Comparison of ENCODE assay signal across 8 cellular contexts in genomic region chr17:11997147-11997971, GRCh38. TPM values are rescaled to one million over a fixed set of nuclear protein-coding genes. Genes with fewer than 3 reads are reported as not detected.
DNase-seq lines count a peak whose midpoint lies in the region; ATAC-seq and TF ChIP-seq lines count a peak whose summit lies in the region.

ZNF18 (minus strand) TSS chr17:11997475; CDS start chr17:11992829, 4,646 bp downstream.

- H3K27ac Mint-ChIP-seq in WTC11: peak within 1 kb of the TSS; percentile 100

- no peaks in the 10 kb centered on the region for H3K27me3 Mint-ChIP-seq in WTC11 (ENCODE audit: low read depth)

- POLR2A ChIA-PET in WTC11 (lab: Charles Lee): interaction anchor here (0.6 to 2.7 kb wide), 11 partner anchors 10 to 1021 kb away, joined by 3 to 43 read pairs (median 4); partner anchors contain the start of gene MAP2K4

- peak; percentile 97 for ATAC-seq in GM18907 (IDR thresholded peaks at IDR 0.05; ENCODE audit: unreplicated experiment)
- peak; percentile 98 for ATAC-seq in HG03139 (IDR thresholded peaks at IDR 0.05; ENCODE audit: unreplicated experiment)
- peak; percentile 97 for ATAC-seq in WTC11

- H3K36me3 Mint-ChIP-seq in WTC11: peaks cover 11% of the 10 kb centered on the region

- peak; percentile 99 for DNase-seq in AG08395 (ENCODE audit: low spot score)
- DNase-seq in NCI-H2227 treated with DMSO at 0.1 percent for 48 hours (lab: John Stamatoyannopoulos, UW): peak; percentile 74
- DNase-seq in WTC11 (ENCODE audit: low spot score): peak; percentile 96
- DNase-seq in caudate nucleus (lab: John Stamatoyannopoulos, UW): peak in 60 of 61 donors; percentile 69 to 98 (median 92)
- peak; percentile 99 for DNase-seq in islet precursor cell
- DNase-seq in stimulated activated CD4-positive, alpha-beta T cell treated with anti-CD3 and anti-CD28 coated beads, Interleukin-12 subunit alpha, Interleukin-12 subunit beta, amount 100 ng/mL, for 4 hours: peak; percentile 97

- peaks cover 20% of the 10 kb centered on the region for H3K4me1 Mint-ChIP-seq in WTC11

- peak within 1 kb of the TSS; percentile 96 for H3K4me3 Mint-ChIP-seq in WTC11

- no peak for TF ChIP-seq CTCF in WTC11 (IDR thresholded peaks at IDR 0.05)

- peaks cover 9% of the 10 kb centered on the region; the same call in 1 of the 2 replicates for H3K9me3 Mint-ChIP-seq in WTC11

- CTCF ChIA-PET in WTC11 (lab: Charles Lee): interaction anchor here (0.6 to 2.0 kb wide), 17 partner anchors 9 to 1351 kb away, joined by 3 to 15 read pairs (median 3); partner anchors contain the start of gene MAP2K4

- peak within 1 kb of the TSS; percentile 91 for H3K27ac ChIP-seq in caudate nucleus (ENCODE audit: low read depth, low read length)

TF ChIP-seq in WTC11, 78 proteins besides CTCF, POLR2A, EP300 and RAD21 (continues in another document):
- TF ChIP-seq ETV6 (CRISPR knock-in tag; IDR thresholded peaks at IDR 0.05) (peak; percentile 85; the same call in 1 of the 2 replicates), EMX1 (CRISPR knock-in tag; IDR thresholded peaks at IDR 0.05) (no peak), E2F5 (CRISPR knock-in tag; IDR thresholded peaks at IDR 0.05) (peak; percentile 94), IRF1 (CRISPR knock-in tag; IDR thresholded peaks at IDR 0.05) (no peak), OVOL2 (CRISPR knock-in tag; IDR thresholded peaks at IDR 0.05; ENCODE audit: borderline replicate concordance) (no peak; the same call in 1 of the 2 replicates), ZNF281 (CRISPR knock-in tag; IDR thresholded peaks at IDR 0.05) (no peak), FOXP1 (CRISPR knock-in tag; IDR thresholded peaks at IDR 0.05; ENCODE audit: borderline replicate concordance) (peak; percentile 69; the same call in 1 of the 2 replicates), GABPB1 (CRISPR knock-in tag; IDR thresholded peaks at IDR 0.05) (peak; percentile 61; the same call in 1 of the 2 replicates), ZNF317 (CRISPR knock-in tag; IDR thresholded peaks at IDR 0.05; ENCODE audit: borderline replicate concordance, low read depth) (no peak), FOXK1 (CRISPR knock-in tag; IDR thresholded peaks at IDR 0.05) (peak; percentile 33; the same call in 1 of the 2 replicates), GTF2I (CRISPR knock-in tag; conservative IDR thresholded peaks at IDR 0.05) (no peak), SMAD3 (CRISPR knock-in tag; IDR thresholded peaks at IDR 0.05; ENCODE audit: borderline replicate concordance) (no peak), CREB1 (CRISPR knock-in tag; IDR thresholded peaks at IDR 0.05) (no peak), SP1 (CRISPR knock-in tag; conservative IDR thresholded peaks at IDR 0.05) (peak; percentile 93), ATF1 (CRISPR knock-in tag; IDR thresholded peaks at IDR 0.05) (0 out of 2 replicates have a peak, but pooled peaks have one; percentile 22), ZNF425 (CRISPR knock-in tag; conservative IDR thresholded peaks at IDR 0.05) (no peak), MAX (CRISPR knock-in tag; IDR thresholded peaks at IDR 0.05) (peak; percentile 62; the same call in 1 of the 2 replicates), HMGXB4 (CRISPR knock-in tag; IDR thresholded peaks at IDR 0.05) (0 out of 2 replicates have a peak, but pooled peaks have one; percentile 84), NR1H2 (CRISPR knock-in tag; IDR thresholded peaks at IDR 0.05) (no peak), E2F4 (CRISPR knock-in tag; IDR thresholded peaks at IDR 0.05; ENCODE audit: borderline replicate concordance, low read depth) (no peak)

RNA-seq across cellular contexts. Expression of gene ZNF18, which starts in this region (rescaled TPM):
- total RNA-seq in WTC11 (2021): 10.5 to 13.3 TPM (median 10.8 TPM) in 3 replicates

Comparison
In these comparisons a context has a peak if more than half of its experiments do, and no peak if none do; other contexts are left out.
1. Peak in every context shown above with its lines: DNase-seq, ATAC-seq and H3K27ac ChIP-seq.